Comparison of ENCODE assay signal across 13 cellular contexts in the genomic region with DNA sequence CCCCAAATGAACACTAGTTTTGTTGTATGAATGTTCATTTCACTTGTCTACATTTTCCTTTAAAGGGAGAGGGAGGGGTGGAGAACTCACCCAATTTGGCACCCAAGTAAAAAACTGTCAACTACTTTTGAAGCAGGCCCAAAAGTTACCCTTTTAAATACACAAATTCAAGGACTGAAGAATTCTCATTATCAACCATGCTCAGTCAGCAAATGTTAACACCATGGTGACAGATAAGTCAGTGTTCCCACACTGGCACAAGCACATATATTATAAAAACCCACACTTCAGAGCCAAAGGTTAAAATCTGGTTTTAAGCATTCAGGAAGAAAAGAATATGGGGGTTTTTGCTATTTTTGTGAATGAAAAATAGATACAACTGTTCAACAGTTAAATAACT. TPM values are rescaled to one million over a fixed set of nuclear protein-coding genes. Genes with fewer than 3 reads are reported as not detected.
A peak's percentile ranks its signal among the peaks of the same experiment; 100 is the strongest.
DNase-seq lines count a peak whose midpoint lies in the region; ATAC-seq and TF ChIP-seq lines count a peak whose summit lies in the region.
"Had no signal": no experiment of that assay in that cellular context is flagged by ENCODE, and none has a peak within 500 bp of the region (broad histone marks: within the 10 kb centered on the region; RNA-seq: fewer than 3 reads in every experiment).

No MANE protein-coding gene starts in this region.

- no peak for DNase-seq in SK-N-SH
- no peak for DNase-seq in T-helper 17 cell
- no peak for DNase-seq in heart left ventricle
- no peak for DNase-seq in progenitor cell of endocrine pancreas (ENCODE audit: low spot score, unreplicated experiment)
- no peak for DNase-seq in glomerular visceral epithelial cell (ENCODE audit: extremely low spot score)
- DNase-seq in OCI-M2 (lab: John Stamatoyannopoulos, UW; ENCODE audit: unreplicated experiment): no peak
- DNase-seq: NCI-H1436, NCI-H524, RPMI8226 had no signal

- no peaks in the 10 kb centered on the region for H3K9me3 ChIP-seq in SK-N-SH
- H3K9me3 ChIP-seq in T-helper 17 cell (ENCODE audit: control insufficient read depth, low read length, poor library complexity, severe bottlenecking): no peaks in the 10 kb centered on the region
- no peaks in the 10 kb centered on the region for H3K9me3 ChIP-seq in heart left ventricle

- TF ChIP-seq CTCF in SK-N-SH (IDR thresholded peaks at IDR 0.05) (no peak), heart left ventricle (IDR thresholded peaks at IDR 0.05) (no peak), progenitor cell of endocrine pancreas (IDR thresholded peaks at IDR 0.05; ENCODE audit: unreplicated experiment) (no peak)

- peaks cover 75 to 88% of the 10 kb centered on the region in 2 experiments for H3K36me3 ChIP-seq in SK-N-SH (replicated peaks in 1 of 2; ENCODE audit: control insufficient read depth in 1 of 2, insufficient read depth in 2 of 2, low read length in 1 of 2)
- peaks cover 0 to 79% (median 43%) of the 10 kb centered on the region in 9 donors for H3K36me3 ChIP-seq in heart left ventricle

- no peak overlapping the region for H2AFZ ChIP-seq in SK-N-SH (ENCODE audit: low read depth)

- H3K4me3 Mint-ChIP-seq in T-helper 17 cell (no peak overlapping the region), progenitor cell of endocrine pancreas (ENCODE audit: low read depth) (no peak overlapping the region)
- H3K4me3 Mint-ChIP-seq: IgD-negative memory B cell had no signal

- H3F3A ChIP-seq in SK-N-SH (replicated peaks; ENCODE audit: insufficient read depth): peaks cover 45% of the 10 kb centered on the region

- no peaks in the 10 kb centered on the region for H3K9me3 Mint-ChIP-seq in progenitor cell of endocrine pancreas (ENCODE audit: low read depth)
- H3K9me3 Mint-ChIP-seq: IgD-negative memory B cell had no signal

- no peak for TF ChIP-seq EP300 in SK-N-SH (IDR thresholded peaks at IDR 0.05; ENCODE audit: borderline replicate concordance in 1 of 2, low read depth in 1 of 2, low read length in 1 of 2)

- peaks cover 6% of the 10 kb centered on the region for H3K36me3 Mint-ChIP-seq in T-helper 17 cell (ENCODE audit: low read depth)
- peaks cover 18% of the 10 kb centered on the region for H3K36me3 Mint-ChIP-seq in progenitor cell of endocrine pancreas (ENCODE audit: insufficient read depth)

- no peaks in the 10 kb centered on the region for H3K27me3 ChIP-seq in SK-N-SH (ENCODE audit: insufficient read depth)
- no peaks in the 10 kb centered on the region for H3K27me3 ChIP-seq in heart left ventricle

- H3K4me1 Mint-ChIP-seq in T-helper 17 cell (peaks cover 53% of the 10 kb centered on the region), progenitor cell of endocrine pancreas (ENCODE audit: low read depth) (peaks cover 31% of the 10 kb centered on the region)

- peaks cover 100% of the 10 kb centered on the region for H3K79me2 ChIP-seq in SK-N-SH (ENCODE audit: insufficient read depth)

- H3K4me3 ChIP-seq in SK-N-SH (ENCODE audit: low read depth in 2 of 2, low read length in 1 of 2) (no peak overlapping the region), heart left ventricle (no peak overlapping the region)
- H3K4me3 ChIP-seq: coronary artery had no signal

- POLR2A ChIA-PET in SK-N-SH (lab: Yijun Ruan, JAX): no interaction called here

- peak overlapping the region; percentile 79 for H3K27ac Mint-ChIP-seq in T-helper 17 cell
- H3K27ac Mint-ChIP-seq in progenitor cell of endocrine pancreas: peak overlapping the region; percentile 50

- intact Hi-C loops in heart left ventricle (cut with DNase I): loop anchor here in 2 of 10 donors (5.0 kb wide), 1 partner anchor 33 kb away; the partner anchor contains the start of gene CSNK1A1 (in 2 of the 2)

- no peaks in the 10 kb centered on the region for H3K9me2 ChIP-seq in SK-N-SH

- H4K20me1 ChIP-seq in SK-N-SH (ENCODE audit: insufficient read depth): peaks cover 99% of the 10 kb centered on the region

- peak overlapping the region in 1 of 2 experiments; percentile 3; a peak in 2 of 4 replicates for H3K27ac ChIP-seq in SK-N-SH (ENCODE audit: low read depth in 2 of 2, low read length in 1 of 2)
- H3K27ac ChIP-seq in heart left ventricle: peak overlapping the region in 7 of 12 donors; percentile 0 to 35 (median 27)
- H3K27ac ChIP-seq: coronary artery had no signal

- ATAC-seq in SK-N-SH treated with all-trans-retinoic acid at 6 μM for 48 hours (no peak), T-helper 17 cell (no peak), heart left ventricle (no peak), GM19463 (IDR thresholded peaks at IDR 0.05; ENCODE audit: unreplicated experiment) (no peak)

- TF ChIP-seq POLR2A in heart left ventricle (IDR thresholded peaks at IDR 0.05): no peak

- H3K4me1 ChIP-seq in SK-N-SH (ENCODE audit: control insufficient read depth in 1 of 2, insufficient read depth in 2 of 2, low read depth in 1 of 2, low read length in 1 of 2) (peaks cover 3 to 36% of the 10 kb centered on the region in 2 experiments; a peak in 3 of 4 replicates), heart left ventricle (peaks cover 8 to 99% (median 78%) of the 10 kb centered on the region in 12 donors)

- no peak overlapping the region for H3K9ac ChIP-seq in SK-N-SH

- H3K27me3 Mint-ChIP-seq in T-helper 17 cell (no peaks in the 10 kb centered on the region), progenitor cell of endocrine pancreas (no peaks in the 10 kb centered on the region)
- H3K27me3 Mint-ChIP-seq: IgD-negative memory B cell had no signal

- H3K4me2 ChIP-seq in SK-N-SH: 0 out of 2 replicates have a peak overlapping the region, but pooled peaks have one; percentile 28

- no peak for TF ChIP-seq RAD21 in SK-N-SH (IDR thresholded peaks at IDR 0.05; ENCODE audit: low read length)

- CTCF ChIA-PET in SK-N-SH (lab: Yijun Ruan, JAX): no interaction called here

TF ChIP-seq in SK-N-SH, 30 proteins besides CTCF, POLR2A, EP300 and RAD21 (continues in another document):
- TF ChIP-seq NRF1 (IDR thresholded peaks at IDR 0.05; ENCODE audit: low read depth, low read length) (no peak), TEAD4 (IDR thresholded peaks at IDR 0.05; ENCODE audit: borderline replicate concordance, insufficient read depth) (no peak), TAF1 (IDR thresholded peaks at IDR 0.05; ENCODE audit: borderline replicate concordance, low read depth, low read length) (no peak)
- TF ChIP-seq, protein P1, sequence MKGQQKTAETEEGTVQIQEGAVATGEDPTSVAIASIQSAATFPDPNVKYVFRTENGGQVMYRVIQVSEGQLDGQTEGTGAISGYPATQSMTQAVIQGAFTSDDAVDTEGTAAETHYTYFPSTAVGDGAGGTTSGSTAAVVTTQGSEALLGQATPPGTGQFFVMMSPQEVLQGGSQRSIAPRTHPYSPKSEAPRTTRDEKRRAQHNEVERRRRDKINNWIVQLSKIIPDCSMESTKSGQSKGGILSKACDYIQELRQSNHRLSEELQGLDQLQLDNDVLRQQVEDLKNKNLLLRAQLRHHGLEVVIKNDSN (IDR thresholded peaks at IDR 0.05; ENCODE audit: borderline replicate concordance, low read depth): no peak
- TF ChIP-seq, protein P2, sequence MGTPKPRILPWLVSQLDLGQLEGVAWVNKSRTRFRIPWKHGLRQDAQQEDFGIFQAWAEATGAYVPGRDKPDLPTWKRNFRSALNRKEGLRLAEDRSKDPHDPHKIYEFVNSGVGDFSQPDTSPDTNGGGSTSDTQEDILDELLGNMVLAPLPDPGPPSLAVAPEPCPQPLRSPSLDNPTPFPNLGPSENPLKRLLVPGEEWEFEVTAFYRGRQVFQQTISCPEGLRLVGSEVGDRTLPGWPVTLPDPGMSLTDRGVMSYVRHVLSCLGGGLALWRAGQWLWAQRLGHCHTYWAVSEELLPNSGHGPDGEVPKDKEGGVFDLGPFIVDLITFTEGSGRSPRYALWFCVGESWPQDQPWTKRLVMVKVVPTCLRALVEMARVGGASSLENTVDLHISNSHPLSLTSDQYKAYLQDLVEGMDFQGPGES (IDR thresholded peaks at IDR 0.05; ENCODE audit: low read depth, low read length): no peak

TF ChIP-seq in SK-N-SH treated with all-trans-retinoic acid at 6 μM for 48 hours, 23 proteins besides CTCF, POLR2A, EP300 and RAD21 (continues in another document):
- TF ChIP-seq ARNTL (CRISPR knock-in tag; IDR thresholded peaks at IDR 0.05; ENCODE audit: borderline replicate concordance, low read depth) (no peak), PPARA (CRISPR knock-in tag; IDR thresholded peaks at IDR 0.05; ENCODE audit: borderline replicate concordance) (no peak), ESRRG (CRISPR knock-in tag; IDR thresholded peaks at IDR 0.05) (no peak)
- TF ChIP-seq, protein P3, sequence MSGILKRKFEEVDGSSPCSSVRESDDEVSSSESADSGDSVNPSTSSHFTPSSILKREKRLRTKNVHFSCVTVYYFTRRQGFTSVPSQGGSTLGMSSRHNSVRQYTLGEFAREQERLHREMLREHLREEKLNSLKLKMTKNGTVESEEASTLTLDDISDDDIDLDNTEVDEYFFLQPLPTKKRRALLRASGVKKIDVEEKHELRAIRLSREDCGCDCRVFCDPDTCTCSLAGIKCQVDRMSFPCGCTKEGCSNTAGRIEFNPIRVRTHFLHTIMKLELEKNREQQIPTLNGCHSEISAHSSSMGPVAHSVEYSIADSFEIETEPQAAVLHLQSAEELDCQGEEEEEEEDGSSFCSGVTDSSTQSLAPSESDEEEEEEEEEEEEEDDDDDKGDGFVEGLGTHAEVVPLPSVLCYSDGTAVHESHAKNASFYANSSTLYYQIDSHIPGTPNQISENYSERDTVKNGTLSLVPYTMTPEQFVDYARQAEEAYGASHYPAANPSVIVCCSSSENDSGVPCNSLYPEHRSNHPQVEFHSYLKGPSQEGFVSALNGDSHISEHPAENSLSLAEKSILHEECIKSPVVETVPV (CRISPR knock-in tag; IDR thresholded peaks at IDR 0.05): no peak
- TF ChIP-seq, protein P4, sequence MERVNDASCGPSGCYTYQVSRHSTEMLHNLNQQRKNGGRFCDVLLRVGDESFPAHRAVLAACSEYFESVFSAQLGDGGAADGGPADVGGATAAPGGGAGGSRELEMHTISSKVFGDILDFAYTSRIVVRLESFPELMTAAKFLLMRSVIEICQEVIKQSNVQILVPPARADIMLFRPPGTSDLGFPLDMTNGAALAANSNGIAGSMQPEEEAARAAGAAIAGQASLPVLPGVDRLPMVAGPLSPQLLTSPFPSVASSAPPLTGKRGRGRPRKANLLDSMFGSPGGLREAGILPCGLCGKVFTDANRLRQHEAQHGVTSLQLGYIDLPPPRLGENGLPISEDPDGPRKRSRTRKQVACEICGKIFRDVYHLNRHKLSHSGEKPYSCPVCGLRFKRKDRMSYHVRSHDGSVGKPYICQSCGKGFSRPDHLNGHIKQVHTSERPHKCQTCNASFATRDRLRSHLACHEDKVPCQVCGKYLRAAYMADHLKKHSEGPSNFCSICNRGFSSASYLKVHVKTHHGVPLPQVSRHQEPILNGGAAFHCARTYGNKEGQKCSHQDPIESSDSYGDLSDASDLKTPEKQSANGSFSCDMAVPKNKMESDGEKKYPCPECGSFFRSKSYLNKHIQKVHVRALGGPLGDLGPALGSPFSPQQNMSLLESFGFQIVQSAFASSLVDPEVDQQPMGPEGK (CRISPR knock-in tag; IDR thresholded peaks at IDR 0.05; ENCODE audit: borderline replicate concordance): no peak

RNA-seq across cellular contexts. Expression of gene CSNK1A1, which starts 31.6 kb away (rescaled TPM):
- polyA plus RNA-seq in SK-N-SH (2012; rRNA removed): 70.7 and 96.6 TPM in 2 replicates
- polyA plus RNA-seq in SK-N-SH (2012; cell fraction: cytosol; rRNA removed): 109 and 118 TPM in 2 replicates
- polyA plus RNA-seq in SK-N-SH (2012; cell fraction: nucleus; rRNA removed): 63.2 and 77.8 TPM in 2 replicates
- 100 to 1,000 TPM; 192 to 212 TPM for total RNA-seq in T-helper 17 cell
- total RNA-seq in heart left ventricle: 100 to 1,000 TPM; 156 to 242 (median 210) TPM
- polyA plus RNA-seq in heart left ventricle: 100 to 1,000 TPM in 1 of 2 donors, 10 to 100 TPM in 1; 42.5 to 172 TPM
- 213 and 219 TPM in 2 replicates for total RNA-seq in progenitor cell of endocrine pancreas
